8 cellular contexts compared by ENCODE assay signal in genomic region chr7:10973061-10973941, GRCh38.
A peak's percentile ranks its signal among the peaks of the same experiment; 100 is the strongest.
DNase-seq lines count a peak whose midpoint lies in the region; ATAC-seq and FAIRE-seq lines count a peak whose summit lies in the region.

Gene PHF14, plus strand, starts transcription at chr7:10973872. Its CDS starts 452 bp downstream, at chr7:10974324.

- peak within 1 kb of the TSS; percentile 88 to 90 for H3K27ac Mint-ChIP-seq in effector memory CD8-positive, alpha-beta T cell
- H3K27ac Mint-ChIP-seq in memory B cell, result peak within 1 kb of the TSS; percentile 92

- DNase-seq in COLO829 (ENCODE audit: low spot score) (peak; percentile 97), HTR-8/SVneo (ENCODE audit: insufficient read length, low spot score) (peak; percentile 93), NOMO-1 treated with dmso at 0.1 percent for 144 hours (lab: John Stamatoyannopoulos, UW; ENCODE audit: unreplicated experiment) (peak; percentile 97), memory B cell (ENCODE audit: low spot score in 2 of 2) (peak; percentile 74 to 90)
- peak; percentile 84 to 90 (median 89) for DNase-seq in activated CD8-positive, alpha-beta memory T cell treated with anti-CD3 and anti-CD28 coated beads for 48 hours (ENCODE audit: low read depth in 2 of 3, low spot score in 2 of 3)
- DNase-seq in effector memory CD8-positive, alpha-beta T cell, result peak; percentile 89 to 91 (median 90)
- peak; percentile 87 for DNase-seq in stimulated activated CD8-positive, alpha-beta memory T cell treated with anti-CD3 and anti-CD28 coated beads, Interleukin-12 subunit alpha, Interleukin-12 subunit beta, amount 100 ng/mL, for 24 hours (ENCODE audit: extremely low read depth)

- peaks cover 22% of the 10 kb centered on the region in 2 donors for H3K27me3 Mint-ChIP-seq in effector memory CD8-positive, alpha-beta T cell
- H3K27me3 Mint-ChIP-seq in memory B cell, result peaks cover 1% of the 10 kb centered on the region

- H3K9me3 Mint-ChIP-seq in effector memory CD8-positive, alpha-beta T cell, result no peaks in the 10 kb centered on the region
- H3K9me3 Mint-ChIP-seq in memory B cell, result no peaks in the 10 kb centered on the region

- peak within 1 kb of the TSS; percentile 86 to 88 for H3K4me3 Mint-ChIP-seq in effector memory CD8-positive, alpha-beta T cell
- H3K4me3 Mint-ChIP-seq in memory B cell, result peak within 1 kb of the TSS; percentile 92

- H3K4me1 Mint-ChIP-seq in effector memory CD8-positive, alpha-beta T cell (ENCODE audit: low read depth in 2 of 2), result peaks cover 13 to 29% of the 10 kb centered on the region in 2 donors
- H3K4me1 Mint-ChIP-seq in memory B cell, result peaks cover 19% of the 10 kb centered on the region

- peaks cover 11% of the 10 kb centered on the region for H3K36me3 Mint-ChIP-seq in effector memory CD8-positive, alpha-beta T cell (ENCODE audit: insufficient read depth)
- H3K36me3 Mint-ChIP-seq in memory B cell, result peaks cover 9% of the 10 kb centered on the region

- FAIRE-seq in HTR-8/SVneo (lab: Jason Lieb, UNC), result peak; percentile 89

- ATAC-seq in GM21367 (IDR thresholded peaks at IDR 0.05; ENCODE audit: unreplicated experiment) (peak; percentile 97), memory B cell (ENCODE audit: low read depth) (peak; percentile 88)
- peak; percentile 93 for ATAC-seq in effector memory CD8-positive, alpha-beta T cell (replicated peaks)

Comparison
In these comparisons a context has a peak if more than half of its experiments do, and no peak if none do; other contexts are left out.
1. Peak in every context shown above with its lines: DNase-seq and ATAC-seq.